ENCODE assay signal across 36 cellular contexts in the genomic region with DNA sequence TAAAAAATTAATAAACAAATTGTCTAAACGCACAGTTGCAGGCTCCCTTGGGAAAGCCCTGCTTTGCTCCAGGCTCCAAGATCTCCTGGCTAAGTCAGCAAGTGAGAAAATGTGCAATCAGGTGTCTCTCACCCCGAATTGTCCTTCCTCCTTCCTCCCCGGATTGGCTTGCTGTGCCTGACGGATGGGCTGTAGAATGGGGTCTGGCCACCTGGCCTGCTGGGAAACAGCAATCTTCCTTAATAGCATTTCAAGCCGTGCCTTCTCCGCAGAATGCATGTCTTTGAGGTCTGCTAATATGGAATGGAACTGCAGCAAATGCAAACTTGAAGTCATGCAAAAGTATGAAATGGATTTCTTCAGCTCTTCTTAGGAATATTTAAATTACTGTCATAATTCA.
"Had no signal": no experiment of that assay in that cellular context is flagged by ENCODE, and none has a peak within 500 bp of the region (broad histone marks: within the 10 kb centered on the region; RNA-seq: fewer than 3 reads in every experiment).

No MANE protein-coding gene starts in this region.

- ATAC-seq: activated CD4-positive, alpha-beta T cell treated with anti-CD3 and anti-CD28 coated beads for 36 hours; activated CD4-positive, CD25-positive, alpha-beta regulatory T cell treated with anti-CD3 and anti-CD28 coated beads, Interleukin-2, amount 50 U/mL, for 24 hours; activated CD8-positive, alpha-beta memory T cell treated with anti-CD3 and anti-CD28 coated beads, Interleukin-2, amount 10 ng/mL, durations not matched to agents 7 days and 5 days; activated CD8-positive, alpha-beta T cell treated with anti-CD3 and anti-CD28 coated beads, Interleukin-2, amount 10 ng/mL, durations not matched to agents 7 days and 5 days; activated naive CD8-positive, alpha-beta T cell treated with anti-CD3 and anti-CD28 coated beads, Interleukin-2, amount 50 U/mL, for 24 hours had no signal

- H3K4me3 ChIP-seq: ascending aorta, cardiac muscle cell had no signal

- H3K4me1 ChIP-seq: ascending aorta had no signal

- H3K9me3 Mint-ChIP-seq: activated CD4-positive, alpha-beta memory T cell treated with anti-CD3 and anti-CD28 coated beads, Interleukin-2, amount 10 ng/mL, durations not matched to agents 7 days and 5 days; activated CD4-positive, alpha-beta T cell treated with anti-CD3 and anti-CD28 coated beads, Interleukin-2, amount 10 ng/mL, durations not matched to agents 7 days and 5 days; activated naive CD4-positive, alpha-beta T cell treated with anti-CD3 and anti-CD28 coated beads for 36 hours; activated naive CD8-positive, alpha-beta T cell treated with anti-CD3 and anti-CD28 coated beads, Interleukin-2, amount 10 ng/mL, durations not matched to agents 7 days and 5 days; activated naive CD8-positive, alpha-beta T cell treated with anti-CD3 and anti-CD28 coated beads, Interleukin-2, amount 50 U/mL, for 24 hours; activated T-cell treated with anti-CD3 and anti-CD28 coated beads, Interleukin-2, amount 50 U/mL, for 24 hours; activated T-helper 2 cell treated with anti-CD3 and anti-CD28 coated beads, Interferon-gamma antibody, Interleukin-2, Interleukin-4, amounts not matched to agents 10 μg/mL and 5 μg/mL and 100 μg/mL, durations not matched to agents 14 hours and 24 hours and 36 hours; brain; central memory CD8-positive, alpha-beta T cell; T-helper 1 cell treated with Interleukin-12 subunit alpha and Interleukin-12 subunit beta and Interleukin-4 antibody, amounts not matched to agents 30 μg/mL and 1 μg/mL, for 36 hours; T-helper 2 cell treated with Interferon-gamma antibody and Interleukin-4, amounts not matched to agents 5 μg/mL and 100 μg/mL, for 36 hours had no signal

- H3K27me3 ChIP-seq: ascending aorta, cardiac muscle cell had no signal

- H3K9me3 ChIP-seq: ascending aorta had no signal

- H3K4me3 Mint-ChIP-seq: activated CD4-positive, alpha-beta memory T cell treated with anti-CD3 and anti-CD28 coated beads, Interleukin-2, amount 10 ng/mL, durations not matched to agents 7 days and 5 days; activated CD4-positive, alpha-beta T cell treated with anti-CD3 and anti-CD28 coated beads for 36 hours; activated CD4-positive, alpha-beta T cell treated with anti-CD3 and anti-CD28 coated beads, Interleukin-2, amount 10 ng/mL, durations not matched to agents 7 days and 5 days; activated CD8-positive, alpha-beta memory T cell treated with anti-CD3 and anti-CD28 coated beads, Interleukin-2, amount 10 ng/mL, durations not matched to agents 7 days and 5 days; activated CD8-positive, alpha-beta T cell treated with anti-CD3 and anti-CD28 coated beads, Interleukin-2, amount 10 ng/mL, durations not matched to agents 7 days and 5 days; activated naive CD4-positive, alpha-beta T cell treated with anti-CD3 and anti-CD28 coated beads for 36 hours; activated naive CD8-positive, alpha-beta T cell; activated naive CD8-positive, alpha-beta T cell treated with anti-CD3 and anti-CD28 coated beads, Interleukin-2, amount 10 ng/mL, durations not matched to agents 7 days and 5 days; activated naive CD8-positive, alpha-beta T cell treated with anti-CD3 and anti-CD28 coated beads, Interleukin-2, amount 50 U/mL, for 24 hours; activated T-cell treated with anti-CD3 and anti-CD28 coated beads, Interleukin-2, amount 50 U/mL, for 24 hours; brain; central memory CD8-positive, alpha-beta T cell; T-helper 1 cell treated with Interleukin-12 subunit alpha and Interleukin-12 subunit beta and Interleukin-4 antibody, amounts not matched to agents 30 μg/mL and 1 μg/mL, for 36 hours; T-helper 2 cell treated with Interferon-gamma antibody and Interleukin-4, amounts not matched to agents 5 μg/mL and 100 μg/mL, for 36 hours had no signal

- H3K27ac Mint-ChIP-seq: activated CD4-positive, alpha-beta memory T cell treated with anti-CD3 and anti-CD28 coated beads, Interleukin-2, amount 10 ng/mL, durations not matched to agents 7 days and 5 days; activated CD4-positive, alpha-beta T cell treated with anti-CD3 and anti-CD28 coated beads for 36 hours; activated CD4-positive, alpha-beta T cell treated with anti-CD3 and anti-CD28 coated beads, Interleukin-2, amount 10 ng/mL, durations not matched to agents 7 days and 5 days; activated CD8-positive, alpha-beta memory T cell treated with anti-CD3 and anti-CD28 coated beads, Interleukin-2, amount 10 ng/mL, durations not matched to agents 7 days and 5 days; activated CD8-positive, alpha-beta T cell treated with anti-CD3 and anti-CD28 coated beads, Interleukin-2, amount 10 ng/mL, durations not matched to agents 7 days and 5 days; activated naive CD4-positive, alpha-beta T cell treated with anti-CD3 and anti-CD28 coated beads for 36 hours; activated naive CD8-positive, alpha-beta T cell; activated naive CD8-positive, alpha-beta T cell treated with anti-CD3 and anti-CD28 coated beads, Interleukin-2, amount 10 ng/mL, durations not matched to agents 7 days and 5 days; activated naive CD8-positive, alpha-beta T cell treated with anti-CD3 and anti-CD28 coated beads, Interleukin-2, amount 50 U/mL, for 24 hours; activated T-cell treated with anti-CD3 and anti-CD28 coated beads, Interleukin-2, amount 50 U/mL, for 24 hours; activated T-helper 2 cell treated with anti-CD3 and anti-CD28 coated beads, Interferon-gamma antibody, Interleukin-2, Interleukin-4, amounts not matched to agents 10 μg/mL and 5 μg/mL and 100 μg/mL, durations not matched to agents 14 hours and 24 hours and 36 hours; brain; T-helper 1 cell treated with Interleukin-12 subunit alpha and Interleukin-12 subunit beta and Interleukin-4 antibody, amounts not matched to agents 30 μg/mL and 1 μg/mL, for 36 hours; T-helper 2 cell treated with Interferon-gamma antibody and Interleukin-4, amounts not matched to agents 5 μg/mL and 100 μg/mL, for 36 hours had no signal

- DNase-seq: activated CD4-positive, alpha-beta memory T cell treated with anti-CD3 and anti-CD28 coated beads, Interleukin-2, amount 10 ng/mL, durations not matched to agents 7 days and 5 days; activated CD4-positive, alpha-beta T cell treated with anti-CD3 and anti-CD28 coated beads for 1 hour; activated CD4-positive, alpha-beta T cell treated with anti-CD3 and anti-CD28 coated beads for 36 hours; activated CD4-positive, alpha-beta T cell treated with anti-CD3 and anti-CD28 coated beads for 48 hours; activated CD4-positive, alpha-beta T cell treated with anti-CD3 and anti-CD28 coated beads, Interleukin-2, amount 10 ng/mL, durations not matched to agents 7 days and 5 days; activated CD4-positive, alpha-beta T cell treated with anti-CD3 and anti-CD28 coated beads, Interleukin-2, amount 50 U/mL, for 48 hours; activated CD4-positive, CD25-positive, alpha-beta regulatory T cell; activated CD8-positive, alpha-beta memory T cell treated with anti-CD3 and anti-CD28 coated beads for 24 hours; activated CD8-positive, alpha-beta memory T cell treated with anti-CD3 and anti-CD28 coated beads, Interleukin-2, amount 10 ng/mL, durations not matched to agents 7 days and 5 days; activated CD8-positive, alpha-beta memory T cell treated with anti-CD3 and anti-CD28 coated beads, Interleukin-2, amount 50 U/mL, for 48 hours; activated CD8-positive, alpha-beta T cell treated with anti-CD3 and anti-CD28 coated beads, Interleukin-2, amount 10 ng/mL, durations not matched to agents 7 days and 5 days; activated effector memory CD4-positive, alpha-beta T cell treated with Interleukin-2 at 50 U/mL for 16 hours; activated gamma-delta T cell; activated naive CD4-positive, alpha-beta T cell treated with anti-CD3 and anti-CD28 coated beads for 36 hours; activated naive CD4-positive, alpha-beta T cell treated with anti-CD3 and anti-CD28 coated beads, Interleukin-2, amount 50 U/mL, for 16 hours; activated naive CD8-positive, alpha-beta T cell treated with anti-CD3 and anti-CD28 coated beads, Interleukin-2, amount 10 ng/mL, durations not matched to agents 7 days and 5 days; activated naive CD8-positive, alpha-beta T cell treated with anti-CD3 and anti-CD28 coated beads, Interleukin-2, amount 50 U/mL, for 24 hours; activated T-cell treated with anti-CD3 and anti-CD28 coated beads, Interleukin-2, amount 50 U/mL, for 24 hours; activated T-cell treated with anti-CD3 and anti-CD28 coated beads, Interleukin-2, amount 50 U/mL, for 48 hours; amygdala; anterior cingulate cortex; caudate nucleus; cerebellar nuclear complex; T-helper 1 cell; T-helper 2 cell; T-helper 9 cell had no signal

- H3K4me1 Mint-ChIP-seq: activated CD4-positive, alpha-beta T cell treated with anti-CD3 and anti-CD28 coated beads, Interleukin-2, amount 10 ng/mL, durations not matched to agents 7 days and 5 days; activated naive CD8-positive, alpha-beta T cell treated with anti-CD3 and anti-CD28 coated beads, Interleukin-2, amount 10 ng/mL, durations not matched to agents 7 days and 5 days; brain; central memory CD8-positive, alpha-beta T cell had no signal

- H3K27me3 Mint-ChIP-seq: activated CD4-positive, alpha-beta memory T cell treated with anti-CD3 and anti-CD28 coated beads, Interleukin-2, amount 10 ng/mL, durations not matched to agents 7 days and 5 days; activated CD4-positive, alpha-beta T cell treated with anti-CD3 and anti-CD28 coated beads for 36 hours; activated CD4-positive, alpha-beta T cell treated with anti-CD3 and anti-CD28 coated beads, Interleukin-2, amount 10 ng/mL, durations not matched to agents 7 days and 5 days; activated CD8-positive, alpha-beta memory T cell treated with anti-CD3 and anti-CD28 coated beads, Interleukin-2, amount 10 ng/mL, durations not matched to agents 7 days and 5 days; activated naive CD8-positive, alpha-beta T cell; activated naive CD8-positive, alpha-beta T cell treated with anti-CD3 and anti-CD28 coated beads, Interleukin-2, amount 10 ng/mL, durations not matched to agents 7 days and 5 days; activated naive CD8-positive, alpha-beta T cell treated with anti-CD3 and anti-CD28 coated beads, Interleukin-2, amount 50 U/mL, for 24 hours; activated T-cell treated with anti-CD3 and anti-CD28 coated beads, Interleukin-2, amount 50 U/mL, for 24 hours; brain; central memory CD8-positive, alpha-beta T cell had no signal

- H3K27ac ChIP-seq: ascending aorta, cardiac muscle cell, VCaP had no signal
